Comparison of ENCODE assay signal across 26 cellular contexts in the genomic region with DNA sequence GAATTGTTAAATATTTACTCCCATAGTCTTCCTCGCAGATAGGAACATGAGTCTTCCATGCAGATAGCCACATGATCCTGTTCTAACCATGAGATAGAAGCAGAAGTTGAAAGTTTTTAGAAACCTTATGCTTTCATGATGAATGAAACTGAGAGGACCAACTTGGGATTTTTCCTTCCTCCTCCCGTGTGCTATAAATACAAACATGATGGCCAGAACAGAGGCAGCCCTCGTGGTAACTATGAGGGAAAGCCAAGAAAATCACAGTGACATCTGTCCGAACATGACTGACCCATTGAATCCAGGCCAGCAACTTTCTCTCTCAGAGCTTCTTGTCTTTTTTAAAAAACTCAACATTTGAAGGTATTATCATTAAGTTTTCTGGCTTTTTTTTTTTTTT.
"Had no signal": no experiment of that assay in that cellular context is flagged by ENCODE, and none has a peak within 500 bp of the region (broad histone marks: within the 10 kb centered on the region; RNA-seq: fewer than 3 reads in every experiment).

No MANE protein-coding gene starts in this region.

- H3K9me3 ChIP-seq: MG63 had no signal

- ATAC-seq: activated naive CD4-positive, alpha-beta T cell treated with anti-CD3 and anti-CD28 coated beads, Interleukin-2, amount 50 U/mL, for 72 hours; activated naive CD8-positive, alpha-beta T cell treated with anti-CD3 and anti-CD28 coated beads, Interleukin-2, amount 50 U/mL, for 24 hours; activated T-cell treated with anti-CD3 and anti-CD28 coated beads, Interleukin-2, amount 50 U/mL, for 4 hours; T-helper 17 cell had no signal

- H3K27ac ChIP-seq: PC-9 had no signal

- H3K9me3 Mint-ChIP-seq: activated B cell treated with CpG ODN at 0.5 μM for 24 hours; activated CD4-positive, alpha-beta memory T cell treated with anti-CD3 and anti-CD28 coated beads for 36 hours; activated CD4-positive, alpha-beta T cell treated with anti-CD3 and anti-CD28 coated beads, Interleukin-2, amount 10 ng/mL, durations not matched to agents 7 days and 5 days; activated naive CD4-positive, alpha-beta T cell treated with anti-CD3 and anti-CD28 coated beads, Interleukin-2, amount 50 U/mL, for 72 hours; activated naive CD8-positive, alpha-beta T cell treated with anti-CD3 and anti-CD28 coated beads, Interleukin-2, amount 50 U/mL, for 24 hours; activated T-cell treated with anti-CD3 and anti-CD28 coated beads, Interleukin-2, amount 50 U/mL, for 4 hours; central memory CD8-positive, alpha-beta T cell had no signal

- H3K4me3 Mint-ChIP-seq: activated B cell treated with CpG ODN at 0.5 μM for 24 hours; activated CD4-positive, alpha-beta memory T cell treated with anti-CD3 and anti-CD28 coated beads for 36 hours; activated CD4-positive, alpha-beta T cell treated with anti-CD3 and anti-CD28 coated beads, Interleukin-2, amount 10 ng/mL, durations not matched to agents 7 days and 5 days; activated naive CD8-positive, alpha-beta T cell treated with anti-CD3 and anti-CD28 coated beads, Interleukin-2, amount 50 U/mL, for 24 hours; activated T-cell treated with anti-CD3 and anti-CD28 coated beads, Interleukin-2, amount 50 U/mL, for 4 hours; brain; central memory CD8-positive, alpha-beta T cell; T-helper 17 cell had no signal

- H3K27me3 ChIP-seq: MG63 had no signal

- H3K27ac Mint-ChIP-seq: activated B cell treated with CpG ODN at 0.5 μM for 24 hours; activated CD4-positive, alpha-beta memory T cell treated with anti-CD3 and anti-CD28 coated beads for 36 hours; activated CD4-positive, alpha-beta T cell treated with anti-CD3 and anti-CD28 coated beads, Interleukin-2, amount 10 ng/mL, durations not matched to agents 7 days and 5 days; activated naive CD4-positive, alpha-beta T cell treated with anti-CD3 and anti-CD28 coated beads, Interleukin-2, amount 50 U/mL, for 72 hours; activated naive CD8-positive, alpha-beta T cell treated with anti-CD3 and anti-CD28 coated beads, Interleukin-2, amount 50 U/mL, for 24 hours; brain; T-helper 17 cell had no signal

- FAIRE-seq: astrocyte, TTC549 had no signal

- H2AFZ ChIP-seq: PC-9 had no signal

- H3K4me3 ChIP-seq: MG63, PC-9 had no signal

- H3K4me1 Mint-ChIP-seq: activated B cell treated with CpG ODN at 0.5 μM for 24 hours; activated CD4-positive, alpha-beta T cell treated with anti-CD3 and anti-CD28 coated beads, Interleukin-2, amount 10 ng/mL, durations not matched to agents 7 days and 5 days; activated naive CD8-positive, alpha-beta T cell treated with anti-CD3 and anti-CD28 coated beads, Interleukin-2, amount 50 U/mL, for 24 hours; central memory CD8-positive, alpha-beta T cell; T-helper 17 cell had no signal

- DNase-seq: activated B cell treated with CpG ODN at 0.5 μM for 24 hours; activated CD4-positive, alpha-beta memory T cell treated with anti-CD3 and anti-CD28 coated beads for 36 hours; activated CD4-positive, alpha-beta T cell treated with anti-CD3 and anti-CD28 coated beads, Interleukin-2, amount 10 ng/mL, durations not matched to agents 7 days and 5 days; activated CD8-positive, alpha-beta memory T cell treated with anti-CD3 and anti-CD28 coated beads for 24 hours; activated effector memory CD4-positive, alpha-beta T cell treated with anti-CD3 and anti-CD28 coated beads, Interleukin-2, amount 50 U/mL, for 16 hours; activated naive CD4-positive, alpha-beta T cell treated with Interleukin-2 at 50 U/mL for 16 hours; activated naive CD8-positive, alpha-beta T cell treated with anti-CD3 and anti-CD28 coated beads, Interleukin-2, amount 50 U/mL, for 24 hours; activated T-cell treated with anti-CD3 and anti-CD28 coated beads, Interleukin-2, amount 50 U/mL, for 4 hours; MG63; NCI-H1105 treated with DMSO at 0.1 percent for 48 hours; NCI-H1436 treated with DMSO at 0.1 percent for 48 hours; NCI-H187; NCI-H2081; NCI-H446 treated with DMSO at 0.1 percent for 48 hours; NCI-H524 treated with DMSO at 0.1 percent for 48 hours; NCI-H774; NK-92 treated with Interleukin-12 subunit alpha and Interleukin-12 subunit beta, amount 100 ng/mL, for 24 hours; PC-9; SIG-M5; T-helper 17 cell; T-helper 9 cell had no signal

- H3K36me3 ChIP-seq: MG63 had no signal

- H3K4me2 ChIP-seq: PC-9 had no signal

- H3K36me3 Mint-ChIP-seq: activated CD4-positive, alpha-beta memory T cell treated with anti-CD3 and anti-CD28 coated beads for 36 hours; activated naive CD4-positive, alpha-beta T cell treated with anti-CD3 and anti-CD28 coated beads, Interleukin-2, amount 50 U/mL, for 72 hours; brain had no signal
